20 cellular contexts compared by ENCODE assay signal in genomic region chr11:109752212-109752825, GRCh38.
"Had no signal": no experiment of that assay in that cellular context is flagged by ENCODE, and none has a peak within 500 bp of the region (broad histone marks: within the 10 kb centered on the region; RNA-seq: fewer than 3 reads in every experiment).

No MANE protein-coding gene starts in this region.

- H3K4me2 ChIP-seq: PC-9 had no signal

- H3K4me3 ChIP-seq: adrenal gland, PC-9 had no signal

- DNase-seq: activated CD4-positive, alpha-beta T cell treated with anti-CD3 and anti-CD28 coated beads for 48 hours; activated CD4-positive, alpha-beta T cell treated with anti-CD3 and anti-CD28 coated beads, Interleukin-2, amount 50 U/mL, for 4 hours; activated CD4-positive, CD25-positive, alpha-beta regulatory T cell treated with anti-CD3 and anti-CD28 coated beads, Interleukin-2, amount 50 U/mL, for 72 hours; activated CD8-positive, alpha-beta memory T cell treated with anti-CD3 and anti-CD28 coated beads, Interleukin-2, amount 50 U/mL, for 48 hours; activated CD8-positive, alpha-beta T cell treated with anti-CD3 and anti-CD28 coated beads, Interleukin-2, amount 10 ng/mL, durations not matched to agents 7 days and 5 days; activated naive CD4-positive, alpha-beta T cell treated with anti-CD3 and anti-CD28 coated beads, Interleukin-2, amount 50 U/mL, for 16 hours; activated naive CD8-positive, alpha-beta T cell treated with anti-CD3 and anti-CD28 coated beads, Interleukin-2, amount 10 ng/mL, durations not matched to agents 7 days and 5 days; activated T-cell treated with anti-CD3 and anti-CD28 coated beads, Interleukin-2, amount 50 U/mL, for 1 hour; adrenal gland; anterior cingulate cortex; NCI-H1092; NCI-H2029 treated with DMSO at 0.1 percent for 48 hours; NCI-H510A treated with DMSO at 0.1 percent for 48 hours; PC-9; SIG-M5; T-helper 17 cell; T-helper 9 cell had no signal

- H3K9me3 Mint-ChIP-seq: WTC11 had no signal

- H3K36me3 Mint-ChIP-seq: activated naive CD8-positive, alpha-beta T cell treated with anti-CD3 and anti-CD28 coated beads, Interleukin-2, amount 10 ng/mL, durations not matched to agents 7 days and 5 days; brain; WTC11 had no signal

- H3K4me1 ChIP-seq: adrenal gland had no signal

- H3K4me1 Mint-ChIP-seq: activated naive CD8-positive, alpha-beta T cell treated with anti-CD3 and anti-CD28 coated beads, Interleukin-2, amount 10 ng/mL, durations not matched to agents 7 days and 5 days; central memory CD8-positive, alpha-beta T cell; T-helper 17 cell had no signal

- H3K27me3 ChIP-seq: adrenal gland had no signal

- H3K27me3 Mint-ChIP-seq: activated naive CD8-positive, alpha-beta T cell treated with anti-CD3 and anti-CD28 coated beads, Interleukin-2, amount 10 ng/mL, durations not matched to agents 7 days and 5 days; brain; central memory CD8-positive, alpha-beta T cell; T-helper 17 cell had no signal

- H3K9me3 ChIP-seq: adrenal gland had no signal

- H3K36me3 ChIP-seq: adrenal gland had no signal

- H3K4me3 Mint-ChIP-seq: activated CD8-positive, alpha-beta T cell treated with anti-CD3 and anti-CD28 coated beads, Interleukin-2, amount 10 ng/mL, durations not matched to agents 7 days and 5 days; activated naive CD8-positive, alpha-beta T cell treated with anti-CD3 and anti-CD28 coated beads, Interleukin-2, amount 10 ng/mL, durations not matched to agents 7 days and 5 days; brain; central memory CD8-positive, alpha-beta T cell; T-helper 17 cell; WTC11 had no signal

- ATAC-seq: activated CD8-positive, alpha-beta T cell treated with anti-CD3 and anti-CD28 coated beads, Interleukin-2, amount 10 ng/mL, durations not matched to agents 7 days and 5 days; T-helper 17 cell had no signal

- H3K27ac Mint-ChIP-seq: activated CD8-positive, alpha-beta T cell treated with anti-CD3 and anti-CD28 coated beads, Interleukin-2, amount 10 ng/mL, durations not matched to agents 7 days and 5 days; activated naive CD8-positive, alpha-beta T cell treated with anti-CD3 and anti-CD28 coated beads, Interleukin-2, amount 10 ng/mL, durations not matched to agents 7 days and 5 days; brain; T-helper 17 cell; WTC11 had no signal

- H3K27ac ChIP-seq: adrenal gland, PC-9 had no signal

- H2AFZ ChIP-seq: PC-9 had no signal
